In genomic region chr6:106425382-106425781, GRCh38 we compare ENCODE assay signal across 29 cellular contexts.
"Had no signal": no experiment of that assay in that cellular context is flagged by ENCODE, and none has a peak within 500 bp of the region (broad histone marks: within the 10 kb centered on the region; RNA-seq: fewer than 3 reads in every experiment).

No MANE protein-coding gene starts in this region.

- H3K4me3 Mint-ChIP-seq: naive thymus-derived CD4-positive, alpha-beta T cell; natural killer cell; nephron; neural crest cell; stimulated activated memory B cell treated with anti-CD40 and anti-IgM and Interleukin-4, amounts not matched to agents 10 μg/mL and 1 μg/mL and 100 μg/mL, for 72 hours; stimulated activated naive CD8-positive, alpha-beta T cell treated with anti-CD3 and anti-CD28 coated beads, Interleukin-15, amount 100 ng/mL, for 72 hours had no signal

- H3K4me2 ChIP-seq: smooth muscle cell had no signal

- H3K36me3 ChIP-seq: neutrophil, pancreas, spleen, thoracic aorta, thyroid gland, tibial nerve, upper lobe of left lung, vagina had no signal

- H3K36me3 Mint-ChIP-seq: naive thymus-derived CD4-positive, alpha-beta T cell; natural killer cell; stimulated activated memory B cell treated with anti-CD40 and anti-IgM and Interleukin-4, amounts not matched to agents 10 μg/mL and 1 μg/mL and 100 μg/mL, for 72 hours had no signal

- H3K27me3 ChIP-seq: neutrophil, pancreas, spleen, thyroid gland, tibial nerve, upper lobe of left lung, vagina had no signal

- ATAC-seq: naive thymus-derived CD4-positive, alpha-beta T cell; natural killer cell; psoas muscle; right cardiac atrium; sciatic nerve; stimulated activated memory B cell treated with anti-CD40 and anti-IgM and Interleukin-4, amounts not matched to agents 10 μg/mL and 1 μg/mL and 100 μg/mL, for 72 hours; stimulated activated naive CD8-positive, alpha-beta T cell treated with anti-CD3 and anti-CD28 coated beads, Interleukin-15, amount 100 ng/mL, for 72 hours; stimulated activated naive CD8-positive, alpha-beta T cell treated with anti-CD3 and anti-CD28 coated beads, Interleukin-15, Interleukin-2, amounts not matched to agents 100 U/mL and 50 U/mL, for 24 hours had no signal

- FAIRE-seq: pancreas, urothelium cell line had no signal

- DNase-seq: naive thymus-derived CD4-positive, alpha-beta T cell; natural killer cell; nucleus accumbens; pancreas; psoas muscle; right cardiac atrium; spleen; stimulated activated CD4-positive, alpha-beta T cell treated with anti-CD3 and anti-CD28 coated beads, Interleukin-12 subunit alpha, Interleukin-12 subunit beta, amount 100 ng/mL, for 4 hours; stimulated activated CD4-positive, alpha-beta T cell treated with anti-CD3 and anti-CD28 coated beads, Interleukin-1b, Interleukin-23, amount 100 ng/mL, for 48 hours; stimulated activated CD4-positive, alpha-beta T cell treated with anti-CD3 and anti-CD28 coated beads, Interleukin-4, amount 100 ng/mL, for 1 hour; stimulated activated CD4-positive, alpha-beta T cell treated with anti-CD3 and anti-CD28 coated beads, Interleukin-4, amount 100 ng/mL, for 4 hours; stimulated activated CD8-positive, alpha-beta memory T cell treated with anti-CD3 and anti-CD28 coated beads, Interleukin-4, amount 100 ng/mL, for 48 hours; stimulated activated naive CD4-positive, alpha-beta T cell; stimulated activated naive CD8-positive, alpha-beta T cell treated with anti-CD3 and anti-CD28 coated beads, Interleukin-15, amount 100 ng/mL, for 72 hours; stimulated activated naive CD8-positive, alpha-beta T cell treated with anti-CD3 and anti-CD28 coated beads, Interleukin-15, Interleukin-2, amounts not matched to agents 100 U/mL and 50 U/mL, for 24 hours; thyroid gland; trophoblast cell; upper lobe of left lung had no signal

- H3K9me3 ChIP-seq: neutrophil, pancreas, psoas muscle, spleen, thoracic aorta, thyroid gland, tibial nerve, upper lobe of left lung, vagina had no signal

- H3K4me1 ChIP-seq: pancreas, psoas muscle, spleen, thyroid gland, tibial nerve, upper lobe of left lung, vagina had no signal

- H3K27ac ChIP-seq: neutrophil, pancreas, psoas muscle, skin epidermis, spleen, thoracic aorta, thyroid gland, tibial nerve, upper lobe of left lung, vagina had no signal

- H3K4me3 ChIP-seq: pancreas, psoas muscle, skin epidermis, smooth muscle cell, spleen, thoracic aorta, thyroid gland, tibial nerve, upper lobe of left lung, vagina had no signal

- H3K4me1 Mint-ChIP-seq: naive thymus-derived CD4-positive, alpha-beta T cell; natural killer cell; nephron; neural crest cell; stimulated activated memory B cell treated with anti-CD40 and anti-IgM and Interleukin-4, amounts not matched to agents 10 μg/mL and 1 μg/mL and 100 μg/mL, for 72 hours; stimulated activated naive CD8-positive, alpha-beta T cell treated with anti-CD3 and anti-CD28 coated beads, Interleukin-15, amount 100 ng/mL, for 72 hours had no signal

- H3K27ac Mint-ChIP-seq: naive thymus-derived CD4-positive, alpha-beta T cell; natural killer cell; nephron; stimulated activated memory B cell treated with anti-CD40 and anti-IgM and Interleukin-4, amounts not matched to agents 10 μg/mL and 1 μg/mL and 100 μg/mL, for 72 hours; stimulated activated naive CD8-positive, alpha-beta T cell treated with anti-CD3 and anti-CD28 coated beads, Interleukin-15, amount 100 ng/mL, for 72 hours had no signal

- H3K9me3 Mint-ChIP-seq: naive thymus-derived CD4-positive, alpha-beta T cell; natural killer cell; nephron; neural crest cell; stimulated activated memory B cell treated with anti-CD40 and anti-IgM and Interleukin-4, amounts not matched to agents 10 μg/mL and 1 μg/mL and 100 μg/mL, for 72 hours; stimulated activated naive CD8-positive, alpha-beta T cell treated with anti-CD3 and anti-CD28 coated beads, Interleukin-15, amount 100 ng/mL, for 72 hours had no signal
